Comparison of ENCODE assay signal across 21 cellular contexts in the genomic region with DNA sequence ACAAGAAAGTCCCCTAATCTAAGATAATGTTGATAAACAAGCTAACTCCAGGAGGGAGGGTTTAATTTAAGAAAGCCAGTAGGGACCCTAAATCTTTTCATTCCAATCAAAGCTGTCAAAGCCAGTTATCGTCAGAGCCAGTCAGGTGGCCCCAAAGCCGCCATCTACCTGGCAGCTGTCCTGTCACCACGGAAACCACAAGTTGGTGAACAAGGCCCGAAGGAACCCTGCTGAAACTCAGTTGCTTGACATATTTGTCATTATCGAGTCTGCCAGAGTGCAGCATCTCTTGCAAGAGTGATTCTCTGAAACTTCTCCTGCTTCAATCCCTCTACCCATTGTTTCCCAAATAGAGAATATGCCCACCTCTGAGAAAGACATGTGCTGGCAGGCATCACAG.
"Had no signal": no experiment of that assay in that cellular context is flagged by ENCODE, and none has a peak within 500 bp of the region (broad histone marks: within the 10 kb centered on the region; RNA-seq: fewer than 3 reads in every experiment).

No MANE protein-coding gene starts in this region.

- H3K9me3 Mint-ChIP-seq: activated CD4-positive, alpha-beta memory T cell treated with anti-CD3 and anti-CD28 coated beads, Interleukin-2, amount 10 ng/mL, durations not matched to agents 7 days and 5 days; activated CD4-positive, alpha-beta T cell treated with anti-CD3 and anti-CD28 coated beads, Interleukin-2, amount 10 ng/mL, durations not matched to agents 24 days and 14 days; memory B cell; nephron progenitor cell had no signal

- H3K27me3 Mint-ChIP-seq: activated CD4-positive, alpha-beta memory T cell treated with anti-CD3 and anti-CD28 coated beads, Interleukin-2, amount 10 ng/mL, durations not matched to agents 7 days and 5 days; activated CD4-positive, alpha-beta T cell treated with anti-CD3 and anti-CD28 coated beads, Interleukin-2, amount 10 ng/mL, durations not matched to agents 24 days and 14 days; stimulated activated naive CD8-positive, alpha-beta T cell treated with anti-CD3 and anti-CD28 coated beads, Interleukin-15, amount 100 ng/mL, for 72 hours had no signal

- H3K27ac Mint-ChIP-seq: activated CD4-positive, alpha-beta memory T cell treated with anti-CD3 and anti-CD28 coated beads, Interleukin-2, amount 10 ng/mL, durations not matched to agents 7 days and 5 days; activated CD4-positive, alpha-beta T cell treated with anti-CD3 and anti-CD28 coated beads, Interleukin-2, amount 10 ng/mL, durations not matched to agents 24 days and 14 days; activated naive CD4-positive, alpha-beta T cell treated with anti-CD3 and anti-CD28 coated beads for 36 hours; activated naive CD8-positive, alpha-beta T cell treated with anti-CD3 and anti-CD28 coated beads, Interleukin-2, amount 10 ng/mL, durations not matched to agents 7 days and 5 days; activated T-cell treated with anti-CD3 and anti-CD28 coated beads, Interleukin-2, amount 50 U/mL, for 72 hours; memory B cell had no signal

- H3K9me3 ChIP-seq: heart right ventricle, mucosa of descending colon, right lobe of liver had no signal

- ATAC-seq: activated CD4-positive, CD25-positive, alpha-beta regulatory T cell treated with anti-CD3 and anti-CD28 coated beads, Interleukin-2, amount 50 U/mL, for 24 hours; activated T-cell treated with anti-CD3 and anti-CD28 coated beads, Interleukin-2, amount 50 U/mL, for 72 hours; heart right ventricle; left cardiac atrium; mucosa of descending colon; right lobe of liver; stimulated activated naive CD8-positive, alpha-beta T cell treated with anti-CD3 and anti-CD28 coated beads, Interleukin-15, amount 100 ng/mL, for 72 hours had no signal

- H3K27me3 ChIP-seq: heart right ventricle, right lobe of liver, tibial artery had no signal

- H3K27ac ChIP-seq: heart right ventricle, right lobe of liver, skin epidermis, tibial artery had no signal

- DNase-seq: activated CD4-positive, alpha-beta memory T cell treated with anti-CD3 and anti-CD28 coated beads, Interleukin-2, amount 10 ng/mL, durations not matched to agents 7 days and 5 days; activated CD4-positive, alpha-beta T cell treated with anti-CD3 and anti-CD28 coated beads, Interleukin-2, amount 10 ng/mL, durations not matched to agents 24 days and 14 days; activated effector memory CD4-positive, alpha-beta T cell treated with Interleukin-2 at 50 U/mL for 16 hours; activated naive CD4-positive, alpha-beta T cell treated with anti-CD3 and anti-CD28 coated beads for 36 hours; activated naive CD8-positive, alpha-beta T cell treated with anti-CD3 and anti-CD28 coated beads, Interleukin-2, amount 10 ng/mL, durations not matched to agents 7 days and 5 days; activated T-cell treated with anti-CD3 and anti-CD28 coated beads, Interleukin-2, amount 50 U/mL, for 72 hours; amniotic stem cell; cortex of kidney; heart right ventricle; islet precursor cell; left cardiac atrium; mucosa of descending colon; nephron progenitor cell; posterior cingulate gyrus; right lobe of liver; stimulated activated CD4-positive, alpha-beta T cell treated with anti-CD3 and anti-CD28 coated beads, Interleukin-1b, Interleukin-23, amount 100 ng/mL, for 48 hours; stimulated activated naive CD8-positive, alpha-beta T cell treated with anti-CD3 and anti-CD28 coated beads, Interleukin-15, amount 100 ng/mL, for 72 hours; tibial artery had no signal

- H3K4me3 Mint-ChIP-seq: activated CD4-positive, alpha-beta memory T cell treated with anti-CD3 and anti-CD28 coated beads, Interleukin-2, amount 10 ng/mL, durations not matched to agents 7 days and 5 days; activated CD4-positive, alpha-beta T cell treated with anti-CD3 and anti-CD28 coated beads, Interleukin-2, amount 10 ng/mL, durations not matched to agents 24 days and 14 days; activated naive CD4-positive, alpha-beta T cell treated with anti-CD3 and anti-CD28 coated beads for 36 hours; activated naive CD8-positive, alpha-beta T cell treated with anti-CD3 and anti-CD28 coated beads, Interleukin-2, amount 10 ng/mL, durations not matched to agents 7 days and 5 days; activated T-cell treated with anti-CD3 and anti-CD28 coated beads, Interleukin-2, amount 50 U/mL, for 72 hours; memory B cell; nephron progenitor cell; stimulated activated naive CD8-positive, alpha-beta T cell treated with anti-CD3 and anti-CD28 coated beads, Interleukin-15, amount 100 ng/mL, for 72 hours had no signal

- H3K4me1 ChIP-seq: right lobe of liver, tibial artery had no signal

- H3K4me3 ChIP-seq: heart right ventricle, mucosa of descending colon, right lobe of liver, skin epidermis, tibial artery had no signal

- H3K4me1 Mint-ChIP-seq: stimulated activated naive CD8-positive, alpha-beta T cell treated with anti-CD3 and anti-CD28 coated beads, Interleukin-15, amount 100 ng/mL, for 72 hours had no signal

- H3K36me3 ChIP-seq: heart right ventricle, right lobe of liver had no signal
